9 cellular contexts compared by ENCODE assay signal in the genomic region with DNA sequence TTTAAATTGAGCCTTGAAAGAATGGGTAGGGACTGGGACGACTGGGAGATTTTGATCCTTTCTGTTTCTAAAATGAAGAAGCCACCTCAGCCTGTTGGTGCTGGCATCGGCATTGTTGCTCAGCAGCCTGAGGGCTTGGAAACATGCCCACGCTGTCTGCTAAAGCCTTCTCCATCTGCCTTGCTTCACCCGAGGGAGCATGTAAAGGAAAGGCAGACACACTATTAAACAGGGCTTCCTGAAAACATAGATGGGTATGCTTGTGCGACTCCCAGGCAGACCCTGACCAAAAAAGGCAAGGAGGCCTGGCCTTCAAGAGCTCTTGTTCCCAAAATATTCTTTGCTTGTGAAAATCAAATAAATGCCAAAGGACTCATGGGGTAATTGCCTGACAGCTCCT.
A peak's percentile ranks its signal among the peaks of the same experiment; 100 is the strongest.
DNase-seq lines count a peak whose midpoint lies in the region; ATAC-seq and TF ChIP-seq lines count a peak whose summit lies in the region.
"Had no signal": no experiment of that assay in that cellular context is flagged by ENCODE, and none has a peak within 500 bp of the region (broad histone marks: within the 10 kb centered on the region; RNA-seq: fewer than 3 reads in every experiment).

No MANE protein-coding gene starts in this region.

- DNase-seq in NCI-H2196 (lab: John Stamatoyannopoulos, UW; ENCODE audit: unreplicated experiment) (peak; percentile 1), NCI-H2196 treated with DMSO at 0.1 percent for 48 hours (lab: John Stamatoyannopoulos, UW; ENCODE audit: unreplicated experiment) (no peak), iris pigment epithelial cell (ENCODE audit: low read depth) (peak; percentile 53), vagina (ENCODE audit: extremely low spot score in 2 of 2) (no peak)
- no peak for DNase-seq in effector CD8-positive, alpha-beta T cell (lab: John Stamatoyannopoulos, UW)
- DNase-seq in activated T-cell treated with anti-CD3 and anti-CD28 coated beads, Interleukin-2, amount 50 U/mL, for 24 hours: no peak
- DNase-seq: ACHN had no signal

- no peaks in the 10 kb centered on the region for H3K36me3 Mint-ChIP-seq in brain
- no peaks in the 10 kb centered on the region for H3K36me3 Mint-ChIP-seq in activated T-cell treated with anti-CD3 and anti-CD28 coated beads, Interleukin-2, amount 50 U/mL, for 24 hours (ENCODE audit: low read depth)

- no peak overlapping the region for H3K4me3 ChIP-seq in vagina

- no peak for TF ChIP-seq CTCF in brain (conservative IDR thresholded peaks at IDR 0.05)
- no peak for TF ChIP-seq CTCF in vagina (IDR thresholded peaks at IDR 0.05)

- H3K27me3 Mint-ChIP-seq in brain: peaks cover 6% of the 10 kb centered on the region
- H3K27me3 Mint-ChIP-seq in activated T-cell treated with anti-CD3 and anti-CD28 coated beads, Interleukin-2, amount 50 U/mL, for 24 hours: no peaks in the 10 kb centered on the region

- peak overlapping the region in 1 of 5 experiments; percentile 35 for H3K4me3 Mint-ChIP-seq in brain
- no peak overlapping the region for H3K4me3 Mint-ChIP-seq in activated T-cell treated with anti-CD3 and anti-CD28 coated beads, Interleukin-2, amount 50 U/mL, for 24 hours

- H3K36me3 ChIP-seq in vagina: no peaks in the 10 kb centered on the region

- no peak for TF ChIP-seq POLR2A in vagina (IDR thresholded peaks at IDR 0.05)

- ATAC-seq in GM21360 (IDR thresholded peaks at IDR 0.05; ENCODE audit: unreplicated experiment): no peak

- H3K4me1 ChIP-seq in vagina: peaks cover 20% of the 10 kb centered on the region

- no peaks in the 10 kb centered on the region for H3K9me3 Mint-ChIP-seq in brain
- no peaks in the 10 kb centered on the region for H3K9me3 Mint-ChIP-seq in activated T-cell treated with anti-CD3 and anti-CD28 coated beads, Interleukin-2, amount 50 U/mL, for 24 hours

- H3K27me3 ChIP-seq in vagina: no peaks in the 10 kb centered on the region

- peaks cover 19% of the 10 kb centered on the region for H3K4me1 Mint-ChIP-seq in brain
- no peaks in the 10 kb centered on the region for H3K4me1 Mint-ChIP-seq in activated T-cell treated with anti-CD3 and anti-CD28 coated beads, Interleukin-2, amount 50 U/mL, for 24 hours (ENCODE audit: low read depth)

- H3K9me3 ChIP-seq in vagina: no peaks in the 10 kb centered on the region

- intact Hi-C loops in vagina (cut with DNase I): no loop called here

- H3K27ac Mint-ChIP-seq in brain: peak overlapping the region in 4 of 5 experiments; percentile 3 to 91 (median 72)
- H3K27ac Mint-ChIP-seq in activated T-cell treated with anti-CD3 and anti-CD28 coated beads, Interleukin-2, amount 50 U/mL, for 24 hours: no peak overlapping the region

- H3K27ac ChIP-seq in vagina: peak overlapping the region; percentile 61

Comparison
In these comparisons a context has a peak if more than half of its experiments do, and no peak if none do; other contexts are left out.
1. DNase-seq: peak in NCI-H2196 (single experiment) and iris pigment epithelial cell (single experiment); none in NCI-H2196 treated with DMSO at 0.1 percent for 48 hours (single experiment), vagina (0 of 2), effector CD8-positive, alpha-beta T cell (single experiment) and activated T-cell treated with anti-CD3 and anti-CD28 coated beads, Interleukin-2, amount 50 U/mL, for 24 hours (single experiment).